In genomic region chr2:135709992-135710391, GRCh38 we compare ENCODE assay signal across 8 cellular contexts. TPM values are rescaled to one million over a fixed set of nuclear protein-coding genes. Genes with fewer than 3 reads are reported as not detected.
DNase-seq lines count a peak whose midpoint lies in the region; ATAC-seq and TF ChIP-seq lines count a peak whose summit lies in the region.

No MANE protein-coding gene starts in this region.

- no peak for TF ChIP-seq POLR2A in prostate gland (IDR thresholded peaks at IDR 0.05)

- CTCF ChIA-PET in activated naive CD4-positive, alpha-beta T cell treated with anti-CD3 and anti-CD28 coated beads, Interleukin-2, amount 10 ng/mL, durations not matched to agents 7 days and 5 days (lab: Charles Lee): interaction anchor here (0.5 to 4.9 kb wide), 29 partner anchors 14 to 721 kb away, joined by 3 to 56 read pairs (median 4); partner anchors contain the start of genes R3HDM1 and ZRANB3

- H3K4me1 Mint-ChIP-seq in activated naive CD4-positive, alpha-beta T cell treated with anti-CD3 and anti-CD28 coated beads, Interleukin-2, amount 10 ng/mL, durations not matched to agents 7 days and 5 days: no peaks in the 10 kb centered on the region
- H3K4me1 Mint-ChIP-seq in glutamatergic neuron (ENCODE audit: low read depth, unreplicated experiment): peaks cover 9% of the 10 kb centered on the region

- no peaks in the 10 kb centered on the region for H3K4me1 ChIP-seq in prostate gland (replicated peaks)
- H3K4me1 ChIP-seq in aorta (ENCODE audit: control insufficient read depth in 1 of 2, insufficient read depth in 2 of 2, low read length in 2 of 2): no peaks in the 10 kb centered on the region

- no peak overlapping the region for H3K9ac ChIP-seq in SK-N-MC (ENCODE audit: insufficient read length)

- H3K27me3 ChIP-seq in prostate gland (replicated peaks; ENCODE audit: insufficient read depth): no peaks in the 10 kb centered on the region
- H3K27me3 ChIP-seq in aorta (ENCODE audit: control insufficient read depth in 1 of 2, insufficient read depth in 2 of 2, low read length in 1 of 2): no peaks in the 10 kb centered on the region

- H3K4me3 ChIP-seq in SK-N-MC: no peak overlapping the region
- H3K4me3 ChIP-seq in prostate gland: no peak overlapping the region
- no peak overlapping the region for H3K4me3 ChIP-seq in aorta (ENCODE audit: low read length in 2 of 2)

- 61% methylated on average over 6 of the region's 6 CpGs for WGBS in prostate gland
- 58 to 63% methylated on average over 6 of the region's 6 CpGs for WGBS in aorta, 2 donors

- no peaks in the 10 kb centered on the region for H3K27me3 Mint-ChIP-seq in activated naive CD4-positive, alpha-beta T cell treated with anti-CD3 and anti-CD28 coated beads, Interleukin-2, amount 10 ng/mL, durations not matched to agents 7 days and 5 days
- H3K27me3 Mint-ChIP-seq in glutamatergic neuron (ENCODE audit: unreplicated experiment): peaks cover 3% of the 10 kb centered on the region

- no peaks in the 10 kb centered on the region for H3K9me3 ChIP-seq in SK-N-MC (ENCODE audit: low read depth, low read length)
- H3K9me3 ChIP-seq in prostate gland: no peaks in the 10 kb centered on the region
- no peaks in the 10 kb centered on the region for H3K9me3 ChIP-seq in aorta (ENCODE audit: control insufficient read depth, low read length)

- peaks cover 17% of the 10 kb centered on the region for H3K36me3 ChIP-seq in SK-N-MC (ENCODE audit: insufficient read depth, low read length)
- no peaks in the 10 kb centered on the region for H3K36me3 ChIP-seq in prostate gland
- no peaks in the 10 kb centered on the region for H3K36me3 ChIP-seq in aorta (ENCODE audit: control insufficient read depth in 1 of 2, insufficient read depth in 2 of 2, low read length in 1 of 2)

- peak; percentile 98 for TF ChIP-seq CTCF in glutamatergic neuron (IDR thresholded peaks at IDR 0.05; ENCODE audit: partially characterized antibody, unreplicated experiment)
- peak; percentile 84 to 94 (median 86) for TF ChIP-seq CTCF in prostate gland (IDR thresholded peaks at IDR 0.05)

- no peaks in the 10 kb centered on the region for H3K9me3 Mint-ChIP-seq in activated naive CD4-positive, alpha-beta T cell treated with anti-CD3 and anti-CD28 coated beads, Interleukin-2, amount 10 ng/mL, durations not matched to agents 7 days and 5 days
- H3K9me3 Mint-ChIP-seq in glutamatergic neuron (ENCODE audit: unreplicated experiment): peaks cover 2% of the 10 kb centered on the region

- DNase-seq in NCI-H2029 treated with DMSO at 0.1 percent for 48 hours (lab: John Stamatoyannopoulos, UW) (peak; percentile 7), NCI-H2029 (lab: John Stamatoyannopoulos, UW) (no peak), SK-N-MC (ENCODE audit: low read depth, low spot score) (peak; percentile 10), glutamatergic neuron (peak; percentile 79), prostate gland (ENCODE audit: low spot score) (peak; percentile 34), aorta (peak; percentile 65 to 84)
- peak; percentile 79 for DNase-seq in activated naive CD4-positive, alpha-beta T cell treated with anti-CD3 and anti-CD28 coated beads, Interleukin-2, amount 10 ng/mL, durations not matched to agents 7 days and 5 days

- no peak overlapping the region for H3K27ac ChIP-seq in SK-N-MC
- no peak overlapping the region for H3K27ac ChIP-seq in prostate gland
- no peak overlapping the region for H3K27ac ChIP-seq in aorta (ENCODE audit: low read depth in 1 of 2, low read length in 2 of 2)

- no peak overlapping the region for H3K27ac Mint-ChIP-seq in activated naive CD4-positive, alpha-beta T cell treated with anti-CD3 and anti-CD28 coated beads, Interleukin-2, amount 10 ng/mL, durations not matched to agents 7 days and 5 days
- H3K27ac Mint-ChIP-seq in glutamatergic neuron (ENCODE audit: unreplicated experiment): peak overlapping the region; percentile 7

- no peak overlapping the region for H3K4me3 Mint-ChIP-seq in activated naive CD4-positive, alpha-beta T cell treated with anti-CD3 and anti-CD28 coated beads, Interleukin-2, amount 10 ng/mL, durations not matched to agents 7 days and 5 days
- no peak overlapping the region for H3K4me3 Mint-ChIP-seq in glutamatergic neuron (ENCODE audit: unreplicated experiment)

- H3K36me3 Mint-ChIP-seq in activated naive CD4-positive, alpha-beta T cell treated with anti-CD3 and anti-CD28 coated beads, Interleukin-2, amount 10 ng/mL, durations not matched to agents 7 days and 5 days: peaks cover 15% of the 10 kb centered on the region
- H3K36me3 Mint-ChIP-seq in glutamatergic neuron (ENCODE audit: unreplicated experiment): no peaks in the 10 kb centered on the region

- ATAC-seq in HG03565 (IDR thresholded peaks at IDR 0.05; ENCODE audit: unreplicated experiment): peak; percentile 43
- peak; percentile 78 for ATAC-seq in aorta (ENCODE audit: low FRiP score)

- intact Hi-C loops in prostate gland (cut with DNase I): loop anchor here (2.0 kb wide), 1 partner anchor 705 kb away; no protein-coding TSS in a partner anchor
- intact Hi-C loops in aorta (cut with DNase I): loop anchor here (5.0 kb wide), 1 partner anchor 708 kb away; no protein-coding TSS in a partner anchor

RNA-seq across cellular contexts. Expression of gene UBXN4, which starts 31.7 kb away (rescaled TPM):
- total RNA-seq in glutamatergic neuron (ENCODE audit: unreplicated experiment) (134 TPM), prostate gland (10 to 100 TPM; 67.8 to 74.3 TPM), aorta (10 to 100 TPM; 85.8 to 96.8 TPM)
- polyA plus RNA-seq in aorta: 10 to 100 TPM; 32.2 to 47.3 TPM
